Comparison of ENCODE assay signal across 29 cellular contexts in genomic region chr6:63348836-63349235, GRCh38. TPM values are rescaled to one million over a fixed set of nuclear protein-coding genes. Genes with fewer than 3 reads are reported as not detected.
"Had no signal": no experiment of that assay in that cellular context is flagged by ENCODE, and none has a peak within 500 bp of the region (broad histone marks: within the 10 kb centered on the region; RNA-seq: fewer than 3 reads in every experiment).

No MANE protein-coding gene starts in this region.

- DNase-seq: activated CD4-positive, alpha-beta T cell treated with anti-CD3 and anti-CD28 coated beads for 1 hour; activated CD4-positive, alpha-beta T cell treated with anti-CD3 and anti-CD28 coated beads, Interleukin-2, amount 50 U/mL, for 1 hour; activated CD8-positive, alpha-beta T cell treated with anti-CD3 and anti-CD28 coated beads, Interleukin-2, amount 10 ng/mL, durations not matched to agents 7 days and 5 days; activated gamma-delta T cell; activated naive CD4-positive, alpha-beta T cell treated with anti-CD3 and anti-CD28 coated beads, Interleukin-2, amount 50 U/mL, for 16 hours; activated naive CD8-positive, alpha-beta T cell treated with anti-CD3 and anti-CD28 coated beads, Interleukin-2, amount 50 U/mL, for 24 hours; body of pancreas; caudate nucleus; effector memory CD4-positive, alpha-beta T cell; foreskin melanocyte; hypothalamus; left ventricle myocardium superior; nucleus accumbens; small intestine; stimulated activated CD4-positive, alpha-beta T cell treated with anti-CD3 and anti-CD28 coated beads, Interleukin-15, amount 100 ng/mL, for 24 hours; stomach; T-helper 1 cell; transverse colon; uterus had no signal

- H3K27me3 ChIP-seq: body of pancreas, stomach, transverse colon, uterus had no signal

- ATAC-seq: activated CD8-positive, alpha-beta T cell treated with anti-CD3 and anti-CD28 coated beads, Interleukin-2, amount 10 ng/mL, durations not matched to agents 7 days and 5 days; activated naive CD8-positive, alpha-beta T cell treated with anti-CD3 and anti-CD28 coated beads, Interleukin-2, amount 50 U/mL, for 24 hours; body of pancreas; esophagus mucosa; left ventricle myocardium superior; sciatic nerve; stimulated activated memory B cell treated with anti-CD40 and anti-IgM and Interleukin-4, amounts not matched to agents 10 μg/mL and 1 μg/mL and 100 μg/mL, for 72 hours had no signal

- H3K9me3 ChIP-seq: body of pancreas, stomach, transverse colon, uterus had no signal

- H3K4me1 ChIP-seq: uterus had no signal

- H3K36me3 ChIP-seq: stomach, transverse colon, uterus had no signal

- H3K4me3 ChIP-seq: body of pancreas, stomach, transverse colon, uterus had no signal

- H3K27ac ChIP-seq: body of pancreas, transverse colon, uterus had no signal

- FAIRE-seq: islet of Langerhans, small intestine, TTC549 had no signal

RNA-seq across cellular contexts. Expression of gene LGSN, which starts 29.1 kb away (rescaled TPM):
- total RNA-seq: activated CD8-positive, alpha-beta T cell treated with anti-CD3 and anti-CD28 coated beads, Interleukin-2, amount 10 ng/mL, durations not matched to agents 7 days and 5 days; activated T-helper 1 cell treated with anti-CD3 and anti-CD28 coated beads, Interleukin-12 subunit alpha, Interleukin-12 subunit beta, Interleukin-2, Interleukin-4 antibody, amounts not matched to agents 30 ng/mL and 10 ng/mL and 1 ng/mL, durations not matched to agents 14 hours and 24 hours and 36 hours; dermis microvascular lymphatic vessel endothelial cell; esophagus mucosa; left ventricle myocardium superior; mononuclear cell; myocyte; sciatic nerve had no signal
- polyA plus RNA-seq: neural cell, small intestine had no signal
